12 cellular contexts compared by ENCODE assay signal in genomic region chr15:41568350-41569017, GRCh38. TPM values are rescaled to one million over a fixed set of nuclear protein-coding genes. Genes with fewer than 3 reads are reported as not detected.
DNase-seq lines count a peak whose midpoint lies in the region; ATAC-seq and TF ChIP-seq lines count a peak whose summit lies in the region.
"Had no signal": no experiment of that assay in that cellular context is flagged by ENCODE, and none has a peak within 500 bp of the region (broad histone marks: within the 10 kb centered on the region; RNA-seq: fewer than 3 reads in every experiment).

No MANE protein-coding gene starts in this region.

- DNase-seq in NCI-H2227 (lab: John Stamatoyannopoulos, UW; ENCODE audit: unreplicated experiment) = peak; percentile 47
- DNase-seq in choroid plexus epithelial cell (ENCODE audit: low read depth) = peak; percentile 54
- DNase-seq in left kidney (ENCODE audit: low read depth, low spot score) = peak; percentile 98
- DNase-seq in NCI-H748 (lab: John Stamatoyannopoulos, UW; ENCODE audit: unreplicated experiment) = no peak
- DNase-seq in CD14-positive monocyte (ENCODE audit: low spot score) = no peak
- DNase-seq: activated T-cell treated with anti-CD3 and anti-CD28 coated beads for 4 hours; effector memory CD8-positive, alpha-beta T cell; NCI-H446 treated with DMSO at 0.1 percent for 48 hours had no signal

- peak overlapping the region; percentile 98 for H3K27ac ChIP-seq in temporal lobe (ENCODE audit: low read depth, low read length)

- TF ChIP-seq CTCF in choroid plexus epithelial cell (conservative IDR thresholded peaks at IDR 0.05; ENCODE audit: low read depth, low read length) = no peak
- TF ChIP-seq CTCF in CD14-positive monocyte (IDR thresholded peaks at IDR 0.05) = no peak

- no peak overlapping the region for H3K27ac Mint-ChIP-seq in CD14-positive monocyte
- H3K27ac Mint-ChIP-seq: effector memory CD8-positive, alpha-beta T cell had no signal

- intact Hi-C loops in CD14-positive monocyte (cut with micrococcal nuclease) = no loop called here

- H3K36me3 Mint-ChIP-seq in CD14-positive monocyte = no peaks in the 10 kb centered on the region

- H3K9me3 Mint-ChIP-seq in CD14-positive monocyte = no peaks in the 10 kb centered on the region
- H3K9me3 Mint-ChIP-seq: effector memory CD8-positive, alpha-beta T cell had no signal

- no peaks in the 10 kb centered on the region for H3K4me1 Mint-ChIP-seq in CD14-positive monocyte

- H3K4me3 ChIP-seq in choroid plexus epithelial cell (ENCODE audit: low read depth, low read length) = no peak overlapping the region
- H3K4me3 ChIP-seq: lung had no signal

- ATAC-seq in GM19463 (IDR thresholded peaks at IDR 0.05; ENCODE audit: unreplicated experiment) = no peak
- ATAC-seq: effector memory CD8-positive, alpha-beta T cell had no signal

- H3K27me3 Mint-ChIP-seq in CD14-positive monocyte (ENCODE audit: low read depth in 3 of 3) = peaks cover 0 to 5% (median 0%) of the 10 kb centered on the region in 3 donors

- no peak overlapping the region for H3K4me3 Mint-ChIP-seq in CD14-positive monocyte
- H3K4me3 Mint-ChIP-seq: effector memory CD8-positive, alpha-beta T cell had no signal

RNA-seq across cellular contexts. Expression of gene TYRO3, which starts 9.5 kb away (rescaled TPM):
- total RNA-seq in temporal lobe = 10.3 TPM
- under 1 TPM in 1 of 2 donors, not detected in 1; 0.12 TPM for polyA plus RNA-seq in CD14-positive monocyte

RNA-seq across cellular contexts. Expression of gene RPAP1, which starts 24.4 kb away (rescaled TPM):
- total RNA-seq in temporal lobe = 22.6 TPM
- 1 to 10 TPM; 2.7 to 2.9 TPM for polyA plus RNA-seq in CD14-positive monocyte

RNA-seq across cellular contexts. Expression of gene LTK, which starts 54.9 kb away (rescaled TPM):
- total RNA-seq in temporal lobe = under 0.01 TPM
- not detected for polyA plus RNA-seq in CD14-positive monocyte
- total RNA-seq: HT1080 had no signal

Comparison
In these comparisons a context has a peak if more than half of its experiments do, and no peak if none do; other contexts are left out.
1. DNase-seq: peak in NCI-H2227 (single experiment), choroid plexus epithelial cell (single experiment) and left kidney (single experiment); none in NCI-H748 (single experiment) and CD14-positive monocyte (single experiment).